In the genomic region with DNA sequence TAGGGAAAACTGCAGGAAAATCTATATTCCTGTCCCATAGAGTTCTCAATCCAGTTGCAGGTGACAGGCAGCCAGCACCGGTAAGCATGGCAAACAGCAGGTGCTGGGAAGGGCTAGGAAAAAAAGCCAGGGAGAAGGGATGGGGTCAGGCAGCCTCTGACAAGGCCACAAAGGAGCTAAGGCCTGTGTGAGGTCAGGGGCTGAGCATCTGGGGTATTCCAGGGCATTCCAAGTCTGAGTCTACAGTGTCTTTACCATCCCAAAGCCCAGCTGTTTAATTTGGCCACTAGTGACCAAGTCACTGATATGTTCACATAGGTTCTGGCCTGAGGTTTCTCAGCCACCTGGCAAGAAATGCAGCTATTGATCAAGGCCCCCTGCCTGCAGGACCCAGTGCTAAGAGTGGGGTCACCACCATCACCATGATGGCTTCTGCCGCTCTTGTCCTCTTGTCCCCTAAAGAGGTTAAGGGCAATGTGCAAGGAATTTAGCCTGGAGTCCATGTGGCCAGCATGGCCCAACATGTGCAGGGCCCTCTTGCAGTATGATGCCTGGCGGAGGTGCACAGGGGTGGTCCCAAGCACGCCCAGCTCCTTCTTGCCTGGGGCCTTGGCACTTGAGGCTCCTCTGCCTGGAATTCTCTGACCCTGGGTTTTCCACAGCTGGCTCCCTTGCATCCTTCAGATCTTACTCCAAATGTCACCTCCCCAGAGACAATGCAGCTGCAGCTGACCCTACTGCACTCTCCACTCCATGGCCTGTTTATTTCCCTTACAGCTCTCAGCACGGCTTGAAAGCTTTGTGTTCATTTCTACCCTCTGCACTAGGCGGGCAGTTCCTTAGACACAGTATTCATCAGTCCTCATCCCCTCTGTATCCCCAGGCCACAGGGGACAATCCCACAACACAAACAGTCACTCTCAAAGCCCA, we compare ENCODE assay signal across 28 cellular contexts.
"Had no signal": no experiment of that assay in that cellular context is flagged by ENCODE, and none has a peak within 500 bp of the region (broad histone marks: within the 10 kb centered on the region; RNA-seq: fewer than 3 reads in every experiment).

No MANE protein-coding gene starts in this region.

- H3K9me3 ChIP-seq: ascending aorta, Peyer's patch had no signal

- H3K27me3 ChIP-seq: cardiac muscle cell, Peyer's patch had no signal

- FAIRE-seq: K562 had no signal

- H3K36me3 ChIP-seq: ascending aorta, cardiac muscle cell, Peyer's patch, WERI-Rb-1 had no signal

- DNase-seq: activated CD4-positive, alpha-beta T cell treated with anti-CD3 and anti-CD28 coated beads for 1 hour; activated CD4-positive, alpha-beta T cell treated with anti-CD3 and anti-CD28 coated beads for 48 hours; activated CD4-positive, CD25-positive, alpha-beta regulatory T cell; activated CD8-positive, alpha-beta T cell treated with anti-CD3 and anti-CD28 coated beads for 36 hours; activated gamma-delta T cell; activated naive CD4-positive, alpha-beta T cell treated with Interleukin-2 at 50 U/mL for 16 hours; activated naive CD8-positive, alpha-beta T cell treated with anti-CD3 and anti-CD28 coated beads, Interleukin-2, amount 10 ng/mL, durations not matched to agents 7 days and 5 days; activated T-cell treated with anti-CD3 and anti-CD28 coated beads, Interleukin-2, amount 50 U/mL, for 1 hour; NCI-H1092 treated with DMSO at 0.1 percent for 48 hours; NCI-H1417; NCI-H146; NCI-H187; NCI-H2029 treated with DMSO at 0.1 percent for 48 hours; NCI-H2107; NCI-H2171; NCI-H510A; NCI-H526; NCI-H748 treated with DMSO at 0.1 percent for 48 hours; NK-92 treated with Interleukin-12 subunit alpha and Interleukin-12 subunit beta, amount 100 ng/mL, for 24 hours; PC-3; Peyer's patch; RPMI8226; T1000; WERI-Rb-1 had no signal

- ATAC-seq: activated CD8-positive, alpha-beta T cell treated with anti-CD3 and anti-CD28 coated beads for 36 hours; K562; PC-3 had no signal

- H3K4me3 ChIP-seq: ascending aorta, cardiac muscle cell, K562, Peyer's patch, SK-N-MC had no signal

- H3K27ac ChIP-seq: ascending aorta, cardiac muscle cell, Peyer's patch, SK-N-MC, WERI-Rb-1 had no signal

- H3K4me1 ChIP-seq: ascending aorta, Peyer's patch had no signal
